Comparison of ENCODE assay signal across 8 cellular contexts in the genomic region with DNA sequence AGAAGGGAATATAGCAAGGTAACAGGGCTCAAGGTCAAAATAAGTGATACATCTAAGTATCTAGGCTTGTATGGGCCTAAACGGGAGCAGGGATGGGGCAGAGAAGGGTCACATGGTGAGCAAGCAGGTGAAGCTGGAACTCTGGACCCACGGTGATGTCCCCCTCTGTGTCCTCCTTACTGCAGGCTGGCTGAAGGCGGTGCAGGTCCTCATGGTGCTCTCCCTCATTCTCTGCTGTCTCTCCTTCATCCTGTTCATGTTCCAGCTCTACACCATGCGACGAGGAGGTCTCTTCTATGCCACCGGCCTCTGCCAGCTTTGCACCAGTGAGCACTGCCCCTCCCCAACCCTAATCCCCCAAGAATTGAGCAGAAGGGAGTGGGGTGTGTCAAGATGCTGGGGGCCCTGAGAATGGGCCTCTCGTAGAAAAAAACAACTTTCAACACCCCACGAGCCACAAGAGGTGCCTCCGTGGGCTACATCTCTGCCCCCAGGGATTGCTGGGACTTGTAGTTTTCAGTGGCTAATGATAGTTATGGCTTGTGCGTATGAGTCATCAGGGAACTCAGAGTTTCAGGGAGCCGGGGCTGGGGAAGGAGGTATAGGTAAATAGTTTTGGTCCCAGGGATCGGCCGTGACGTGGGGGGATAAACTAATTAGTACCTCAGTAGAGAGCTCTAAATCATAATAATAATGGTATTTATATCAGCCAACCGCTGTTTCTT. TPM values are rescaled to one million over a fixed set of nuclear protein-coding genes. Genes with fewer than 3 reads are reported as not detected.
DNase-seq lines count a peak whose midpoint lies in the region; ATAC-seq and TF ChIP-seq lines count a peak whose summit lies in the region.

No MANE protein-coding gene starts in this region.

- no peak overlapping the region for H2AFZ ChIP-seq in mammary epithelial cell (ENCODE audit: low read depth, low read length)

- no peaks in the 10 kb centered on the region for H3K27me3 ChIP-seq in mammary epithelial cell (ENCODE audit: insufficient read depth, low read length)
- H3K27me3 ChIP-seq in muscle layer of colon (ENCODE audit: control insufficient read depth in 1 of 2, insufficient read depth in 2 of 2, low read length in 2 of 2) = no peaks in the 10 kb centered on the region

- ATAC-seq in HG03457 (IDR thresholded peaks at IDR 0.05; ENCODE audit: unreplicated experiment) (no peak), HG02798 (IDR thresholded peaks at IDR 0.05; ENCODE audit: poor library complexity, unreplicated experiment) (no peak)

- WGBS in mammary epithelial cell (ENCODE audit: low coverage, missing lambda C conversion rate) = 52% methylated on average over 14 of the region's 15 CpGs

- H3K4me2 ChIP-seq in mammary epithelial cell (ENCODE audit: insufficient read depth, low read depth, low read length) = peak overlapping the region; percentile 59

- H3K9me3 ChIP-seq in mammary epithelial cell (replicated peaks; ENCODE audit: insufficient read depth, low read length) (no peaks in the 10 kb centered on the region), muscle layer of colon (ENCODE audit: low read length) (no peaks in the 10 kb centered on the region)

- intact Hi-C loops in mammary epithelial cell (cut with micrococcal nuclease) (no loop called here), posterior cingulate gyrus (cut with DNase I) (no loop called here)

- H3K27ac ChIP-seq in mammary epithelial cell (ENCODE audit: insufficient read depth, low read depth, low read length) = peak overlapping the region; percentile 70
- peak overlapping the region; percentile 45 for H3K27ac ChIP-seq in muscle layer of colon (ENCODE audit: low read depth, low read length)

- no peaks in the 10 kb centered on the region for H4K20me1 ChIP-seq in mammary epithelial cell (ENCODE audit: insufficient read depth, low read length)

- in situ Hi-C loops in mammary epithelial cell (cut with MboI; ENCODE audit: low sequenced_read_pairs in 2 of 2) = no loop called here

- BruUV-seq in mammary epithelial cell (replicated peaks; lab: Mats Ljungman, UMichigan) = no TSS peak

- H3K79me2 ChIP-seq in mammary epithelial cell (ENCODE audit: insufficient read depth, low read length) = peaks cover 32% of the 10 kb centered on the region

- peaks cover 38% of the 10 kb centered on the region for H3K4me1 ChIP-seq in mammary epithelial cell (ENCODE audit: insufficient read depth, low read length)
- H3K4me1 ChIP-seq in muscle layer of colon (ENCODE audit: insufficient read depth, low read length) = peaks cover 62% of the 10 kb centered on the region

- dilution Hi-C loops in mammary epithelial cell (cut with HindIII; ENCODE audit: low sequenced_read_pairs) = no loop called here

- TF ChIP-seq CTCF in mammary epithelial cell (conservative IDR thresholded peaks at IDR 0.05 in 1 of 2, IDR thresholded peaks at IDR 0.05 in 1 of 2; ENCODE audit: extremely low read depth in 1 of 2, insufficient read depth in 1 of 2, low read depth in 1 of 2, low read length in 2 of 2) = no peak

- no peak overlapping the region for H3K4me3 ChIP-seq in mammary epithelial cell (replicated peaks in 1 of 3; ENCODE audit: insufficient read depth in 1 of 3, low read depth in 2 of 3, low read length in 3 of 3)
- peak overlapping the region in 1 of 2 donors; percentile 17 for H3K4me3 ChIP-seq in muscle layer of colon (ENCODE audit: low read depth in 1 of 2, low read length in 2 of 2)

- H3K9ac ChIP-seq in mammary epithelial cell (ENCODE audit: insufficient read depth, low read length) (peak overlapping the region; percentile 46), muscle layer of colon (ENCODE audit: low read length) (no peak overlapping the region)

- H3K36me3 ChIP-seq in mammary epithelial cell (ENCODE audit: insufficient read depth, low read length) (no peaks in the 10 kb centered on the region), muscle layer of colon (ENCODE audit: insufficient read depth, low read length) (peaks cover 17% of the 10 kb centered on the region)

- CTCF ChIA-PET in mammary epithelial cell (lab: Charles Lee; ENCODE audit: low non-redundant PET) = interaction anchor here (0.6 kb wide), 1 partner anchor 173 kb away, joined by 7 read pairs; no protein-coding TSS in a partner anchor

- DNase-seq in NCI-H2171 treated with DMSO at 0.1 percent for 48 hours (lab: John Stamatoyannopoulos, UW) = peak; percentile 45
- DNase-seq in NCI-H2171 (lab: John Stamatoyannopoulos, UW) = no peak
- DNase-seq in SW480 (ENCODE audit: low spot score) = peak; percentile 91
- peak; percentile 78 for DNase-seq in mammary epithelial cell
- no peak for DNase-seq in posterior cingulate gyrus

RNA-seq across cellular contexts. Expression of a gene that starts 4.0 kb away (rescaled TPM):
- total RNA-seq in mammary epithelial cell = 100 to 1,000 TPM in 1 of 2 donors, 10 to 100 TPM in 1; 12.2 to 104 TPM
- polyA plus RNA-seq in mammary epithelial cell = 322 TPM
- polyA minus RNA-seq in mammary epithelial cell = 270 TPM

RNA-seq across cellular contexts. Expression of a gene that starts 34.4 kb away (rescaled TPM):
- 1 to 10 TPM; 4.5 to 9.0 TPM for total RNA-seq in mammary epithelial cell
- polyA plus RNA-seq in mammary epithelial cell = 5.6 TPM
- 5.6 TPM for polyA minus RNA-seq in mammary epithelial cell

RNA-seq across cellular contexts. Expression of a gene that starts 34.8 kb away (rescaled TPM):
- not detected for total RNA-seq in mammary epithelial cell
- polyA plus RNA-seq in mammary epithelial cell = not detected
- not detected for polyA minus RNA-seq in mammary epithelial cell

RNA-seq across cellular contexts. Expression of a gene that starts 59.4 kb away (rescaled TPM):
- 10 to 100 TPM in 1 of 2 donors, 1 to 10 TPM in 1; 2.5 to 35.8 TPM for total RNA-seq in mammary epithelial cell
- polyA plus RNA-seq in mammary epithelial cell = 6.7 TPM
- 23.4 TPM for polyA minus RNA-seq in mammary epithelial cell

Comparison
In these comparisons a context has a peak if more than half of its experiments do, and no peak if none do; other contexts are left out.
1. DNase-seq: peak in NCI-H2171 treated with DMSO at 0.1 percent for 48 hours (single experiment), SW480 (single experiment) and mammary epithelial cell (single experiment); none in NCI-H2171 (single experiment) and posterior cingulate gyrus (0 of 10).